21 cellular contexts compared by ENCODE assay signal in the genomic region with DNA sequence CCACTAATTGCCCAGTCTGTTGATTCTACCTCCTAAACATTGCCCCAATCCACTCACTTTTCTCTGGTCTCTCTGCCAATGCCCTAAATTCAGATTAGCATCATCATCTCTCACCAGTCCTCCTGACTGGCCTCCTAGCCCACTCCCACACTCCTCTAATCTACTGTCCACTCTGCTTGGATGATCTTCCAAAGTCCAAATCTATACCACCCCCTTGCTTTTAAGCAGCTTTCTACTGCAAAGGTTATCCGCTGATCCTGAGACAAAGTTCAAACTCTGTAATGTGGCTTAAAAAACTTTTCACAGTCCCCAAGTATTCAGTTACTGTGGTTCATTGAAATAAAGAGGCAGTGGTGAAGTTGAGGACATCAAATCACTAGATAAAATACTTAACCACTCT. TPM values are rescaled to one million over a fixed set of nuclear protein-coding genes. Genes with fewer than 3 reads are reported as not detected.
DNase-seq lines count a peak whose midpoint lies in the region; FAIRE-seq and TF ChIP-seq lines count a peak whose summit lies in the region.
"Had no signal": no experiment of that assay in that cellular context is flagged by ENCODE, and none has a peak within 500 bp of the region (broad histone marks: within the 10 kb centered on the region; RNA-seq: fewer than 3 reads in every experiment).

No MANE protein-coding gene starts in this region.

- peak; percentile 23 for DNase-seq in activated CD4-positive, alpha-beta T cell treated with anti-CD3 and anti-CD28 coated beads, Interleukin-2, amount 10 ng/mL, durations not matched to agents 24 days and 14 days
- DNase-seq in activated CD4-positive, alpha-beta T cell treated with anti-CD3 and anti-CD28 coated beads, Interleukin-2, amount 50 U/mL, for 48 hours: no peak
- DNase-seq in bronchial epithelial cell (ENCODE audit: low read depth) (no peak), cortex of kidney (lab: John Stamatoyannopoulos, UW) (no peak), erythroblast (lab: John Stamatoyannopoulos, UW) (no peak), NCI-H1105 treated with DMSO at 0.1 percent for 48 hours (lab: John Stamatoyannopoulos, UW) (no peak)
- DNase-seq: Caco-2; CD4-positive, CD25-positive, alpha-beta regulatory T cell; CD8-positive, alpha-beta T cell; DMS153; DND-41; H9; HFFc6 had no signal

- intact Hi-C loops in activated CD4-positive, alpha-beta T cell treated with anti-CD3 and anti-CD28 coated beads, Interleukin-2, amount 10 ng/mL, durations not matched to agents 24 days and 14 days (cut with micrococcal nuclease): no loop called here

- no peak overlapping the region for H3K9ac ChIP-seq in liver (ENCODE audit: low read depth in 1 of 2, low read length in 2 of 2)
- H3K9ac ChIP-seq: BLaER1 had no signal

- peak; percentile 23 for FAIRE-seq in bronchial epithelial cell (lab: Jason Lieb, UNC)
- FAIRE-seq: A204.1, GM12892 had no signal

- H3K9me3 ChIP-seq in liver (ENCODE audit: control insufficient read depth in 4 of 4, low read length in 3 of 4): no peaks in the 10 kb centered on the region
- H3K9me3 ChIP-seq: BLaER1, Caco-2 had no signal

- no peaks in the 10 kb centered on the region for H3K27me3 ChIP-seq in bronchial epithelial cell (ENCODE audit: control insufficient read depth, insufficient read depth, low read length)
- H3K27me3 ChIP-seq in liver (ENCODE audit: control insufficient read depth in 4 of 4, insufficient read depth in 4 of 4, low read length in 3 of 4): no peaks in the 10 kb centered on the region
- H3K27me3 ChIP-seq: BLaER1 had no signal

- H3K36me3 ChIP-seq in bronchial epithelial cell (ENCODE audit: control insufficient read depth, insufficient read depth, low read length) (no peaks in the 10 kb centered on the region), liver (ENCODE audit: control insufficient read depth in 4 of 4, insufficient read depth in 3 of 4, low read depth in 1 of 4, low read length in 3 of 4) (peaks cover 0 to 14% (median 9%) of the 10 kb centered on the region in 4 donors)

- TF ChIP-seq RAD21 in liver (IDR thresholded peaks at IDR 0.05): peak; percentile 39 to 61

- H3K27ac Mint-ChIP-seq in activated CD4-positive, alpha-beta T cell treated with anti-CD3 and anti-CD28 coated beads, Interleukin-2, amount 10 ng/mL, durations not matched to agents 24 days and 14 days: no peak overlapping the region
- H3K27ac Mint-ChIP-seq: B cell; CD4-positive, CD25-positive, alpha-beta regulatory T cell; CD8-positive, alpha-beta T cell; GM23338; H9; HFFc6 had no signal

- H3K36me3 Mint-ChIP-seq in activated CD4-positive, alpha-beta T cell treated with anti-CD3 and anti-CD28 coated beads, Interleukin-2, amount 10 ng/mL, durations not matched to agents 24 days and 14 days (ENCODE audit: low read depth): peaks cover 23% of the 10 kb centered on the region

- no peaks in the 10 kb centered on the region for H3K9me3 Mint-ChIP-seq in activated CD4-positive, alpha-beta T cell treated with anti-CD3 and anti-CD28 coated beads, Interleukin-2, amount 10 ng/mL, durations not matched to agents 24 days and 14 days
- H3K9me3 Mint-ChIP-seq: CD4-positive, CD25-positive, alpha-beta regulatory T cell; CD8-positive, alpha-beta T cell; GM23338; H9; HFFc6 had no signal

- H3K4me3 ChIP-seq in bronchial epithelial cell (ENCODE audit: low read depth, low read length) (no peak overlapping the region), liver (ENCODE audit: low read depth in 1 of 3, low read length in 3 of 3) (no peak overlapping the region)
- H3K4me3 ChIP-seq: BLaER1, GM23338 had no signal

- 42% methylated on average over 1 of the region's 1 CpG for WGBS in liver

- no peaks in the 10 kb centered on the region for H3K4me1 Mint-ChIP-seq in activated CD4-positive, alpha-beta T cell treated with anti-CD3 and anti-CD28 coated beads, Interleukin-2, amount 10 ng/mL, durations not matched to agents 24 days and 14 days
- H3K4me1 Mint-ChIP-seq: B cell had no signal

- peaks cover 0 to 6% (median 1%) of the 10 kb centered on the region in 4 donors for H3K4me1 ChIP-seq in liver (ENCODE audit: control insufficient read depth in 4 of 4, insufficient read depth in 4 of 4, low read length in 3 of 4)
- H3K4me1 ChIP-seq: BLaER1 had no signal

- peak overlapping the region in 1 of 2 donors; percentile 46 for H3K27ac ChIP-seq in liver (ENCODE audit: low read depth in 1 of 2, low read length in 2 of 2)
- H3K27ac ChIP-seq: 22Rv1, BLaER1, C4-2B had no signal

- no peak for TF ChIP-seq POLR2A in erythroblast (IDR thresholded peaks at IDR 0.05; ENCODE audit: low read length)

- H3K4me3 Mint-ChIP-seq in activated CD4-positive, alpha-beta T cell treated with anti-CD3 and anti-CD28 coated beads, Interleukin-2, amount 10 ng/mL, durations not matched to agents 24 days and 14 days: no peak overlapping the region
- H3K4me3 Mint-ChIP-seq: B cell; CD4-positive, CD25-positive, alpha-beta regulatory T cell; CD8-positive, alpha-beta T cell; GM23338; H9; HFFc6 had no signal

- TF ChIP-seq CTCF in bronchial epithelial cell (IDR thresholded peaks at IDR 0.05; ENCODE audit: insufficient read depth, low read length, severe bottlenecking) (no peak), liver (IDR thresholded peaks at IDR 0.05; ENCODE audit: low read depth, low read length, missing input control) (no peak)

- H3K27me3 Mint-ChIP-seq in activated CD4-positive, alpha-beta T cell treated with anti-CD3 and anti-CD28 coated beads, Interleukin-2, amount 10 ng/mL, durations not matched to agents 24 days and 14 days: no peaks in the 10 kb centered on the region
- H3K27me3 Mint-ChIP-seq: B cell; CD4-positive, CD25-positive, alpha-beta regulatory T cell had no signal

TF ChIP-seq in liver, 16 proteins besides CTCF, POLR2A, EP300 and RAD21 (continues in another document):
- no peak for TF ChIP-seq TAF1 (conservative IDR thresholded peaks at IDR 0.05)
- TF ChIP-seq MAX (IDR thresholded peaks at IDR 0.05): peak; percentile 44
- peak; percentile 64 for TF ChIP-seq YY1 (IDR thresholded peaks at IDR 0.05)
- peak; percentile 100 for TF ChIP-seq HNF4A (conservative IDR thresholded peaks at IDR 0.05)
- TF ChIP-seq EGR1 (IDR thresholded peaks at IDR 0.05; ENCODE audit: low read depth in 2 of 2): peak; percentile 13 to 86
- TF ChIP-seq ATF3 (IDR thresholded peaks at IDR 0.05): peak; percentile 64
- TF ChIP-seq SP1 (IDR thresholded peaks at IDR 0.05): peak; percentile 100
- peak; percentile 100 for TF ChIP-seq HNF4G (IDR thresholded peaks at IDR 0.05)
- TF ChIP-seq, protein P1, sequence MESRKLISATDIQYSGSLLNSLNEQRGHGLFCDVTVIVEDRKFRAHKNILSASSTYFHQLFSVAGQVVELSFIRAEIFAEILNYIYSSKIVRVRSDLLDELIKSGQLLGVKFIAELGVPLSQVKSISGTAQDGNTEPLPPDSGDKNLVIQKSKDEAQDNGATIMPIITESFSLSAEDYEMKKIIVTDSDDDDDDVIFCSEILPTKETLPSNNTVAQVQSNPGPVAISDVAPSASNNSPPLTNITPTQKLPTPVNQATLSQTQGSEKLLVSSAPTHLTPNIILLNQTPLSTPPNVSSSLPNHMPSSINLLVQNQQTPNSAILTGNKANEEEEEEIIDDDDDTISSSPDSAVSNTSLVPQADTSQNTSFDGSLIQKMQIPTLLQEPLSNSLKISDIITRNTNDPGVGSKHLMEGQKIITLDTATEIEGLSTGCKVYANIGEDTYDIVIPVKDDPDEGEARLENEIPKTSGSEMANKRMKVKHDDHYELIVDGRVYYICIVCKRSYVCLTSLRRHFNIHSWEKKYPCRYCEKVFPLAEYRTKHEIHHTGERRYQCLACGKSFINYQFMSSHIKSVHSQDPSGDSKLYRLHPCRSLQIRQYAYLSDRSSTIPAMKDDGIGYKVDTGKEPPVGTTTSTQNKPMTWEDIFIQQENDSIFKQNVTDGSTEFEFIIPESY (IDR thresholded peaks at IDR 0.05): peak; percentile 54
- TF ChIP-seq JUND (IDR thresholded peaks at IDR 0.05): peak; percentile 77 to 84
- TF ChIP-seq, protein P2, sequence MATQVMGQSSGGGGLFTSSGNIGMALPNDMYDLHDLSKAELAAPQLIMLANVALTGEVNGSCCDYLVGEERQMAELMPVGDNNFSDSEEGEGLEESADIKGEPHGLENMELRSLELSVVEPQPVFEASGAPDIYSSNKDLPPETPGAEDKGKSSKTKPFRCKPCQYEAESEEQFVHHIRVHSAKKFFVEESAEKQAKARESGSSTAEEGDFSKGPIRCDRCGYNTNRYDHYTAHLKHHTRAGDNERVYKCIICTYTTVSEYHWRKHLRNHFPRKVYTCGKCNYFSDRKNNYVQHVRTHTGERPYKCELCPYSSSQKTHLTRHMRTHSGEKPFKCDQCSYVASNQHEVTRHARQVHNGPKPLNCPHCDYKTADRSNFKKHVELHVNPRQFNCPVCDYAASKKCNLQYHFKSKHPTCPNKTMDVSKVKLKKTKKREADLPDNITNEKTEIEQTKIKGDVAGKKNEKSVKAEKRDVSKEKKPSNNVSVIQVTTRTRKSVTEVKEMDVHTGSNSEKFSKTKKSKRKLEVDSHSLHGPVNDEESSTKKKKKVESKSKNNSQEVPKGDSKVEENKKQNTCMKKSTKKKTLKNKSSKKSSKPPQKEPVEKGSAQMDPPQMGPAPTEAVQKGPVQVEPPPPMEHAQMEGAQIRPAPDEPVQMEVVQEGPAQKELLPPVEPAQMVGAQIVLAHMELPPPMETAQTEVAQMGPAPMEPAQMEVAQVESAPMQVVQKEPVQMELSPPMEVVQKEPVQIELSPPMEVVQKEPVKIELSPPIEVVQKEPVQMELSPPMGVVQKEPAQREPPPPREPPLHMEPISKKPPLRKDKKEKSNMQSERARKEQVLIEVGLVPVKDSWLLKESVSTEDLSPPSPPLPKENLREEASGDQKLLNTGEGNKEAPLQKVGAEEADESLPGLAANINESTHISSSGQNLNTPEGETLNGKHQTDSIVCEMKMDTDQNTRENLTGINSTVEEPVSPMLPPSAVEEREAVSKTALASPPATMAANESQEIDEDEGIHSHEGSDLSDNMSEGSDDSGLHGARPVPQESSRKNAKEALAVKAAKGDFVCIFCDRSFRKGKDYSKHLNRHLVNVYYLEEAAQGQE (IDR thresholded peaks at IDR 0.05): peak; percentile 36
- peak; percentile 78 to 94 for TF ChIP-seq RXRA (IDR thresholded peaks at IDR 0.05)
- TF ChIP-seq GABPA (IDR thresholded peaks at IDR 0.05 in 1 of 2, conservative IDR thresholded peaks at IDR 0.05 in 1 of 2): no peak
- TF ChIP-seq FOXA1 (IDR thresholded peaks at IDR 0.05): no peak
- no peak for TF ChIP-seq FOXA2 (IDR thresholded peaks at IDR 0.05)

RNA-seq across cellular contexts. Expression of gene SNX4, which starts 37.6 kb away (rescaled TPM):
- 44.4 and 45.3 TPM in 2 replicates for total RNA-seq in activated CD4-positive, alpha-beta T cell treated with anti-CD3 and anti-CD28 coated beads, Interleukin-2, amount 10 ng/mL, durations not matched to agents 24 days and 14 days
- 21.9 and 23.0 TPM in 2 replicates for total RNA-seq in bronchial epithelial cell
- 10 to 100 TPM; 41.5 to 54.6 TPM for total RNA-seq in liver
- 10 to 100 TPM; 25.9 to 28.8 TPM for polyA plus RNA-seq in liver
